ENCODE assay signal across 20 cellular contexts in genomic region chr20:64095927-64096326, GRCh38. TPM values are rescaled to one million over a fixed set of nuclear protein-coding genes. Genes with fewer than 3 reads are reported as not detected.
"Had no signal": no experiment of that assay in that cellular context is flagged by ENCODE, and none has a peak within 500 bp of the region (broad histone marks: within the 10 kb centered on the region; RNA-seq: fewer than 3 reads in every experiment).

No MANE protein-coding gene starts in this region.

- H3K4me2 ChIP-seq: smooth muscle cell had no signal

- H3K9me3 ChIP-seq: esophagus squamous epithelium, mucosa of descending colon, ovary, testis had no signal

- H3K27ac Mint-ChIP-seq: activated CD4-positive, alpha-beta T cell treated with anti-CD3 and anti-CD28 coated beads, Interleukin-2, amount 10 ng/mL, durations not matched to agents 24 days and 14 days; activated naive CD8-positive, alpha-beta T cell treated with anti-CD3 and anti-CD28 coated beads, Interleukin-2, amount 10 ng/mL, durations not matched to agents 7 days and 5 days; dendritic cell treated with granulocyte-macrophage colony-stimulating factor and Interleukin-4, amounts not matched to agents 40 ng/mL and 50 ng/mL, for 4 days; naive B cell; type B pancreatic cell had no signal

- H3K9me3 Mint-ChIP-seq: type B pancreatic cell had no signal

- H3K36me3 ChIP-seq: cardiac muscle cell, esophagus squamous epithelium, ovary had no signal

- H3K4me1 ChIP-seq: testis had no signal

- H3K4me1 Mint-ChIP-seq: activated CD4-positive, alpha-beta T cell treated with anti-CD3 and anti-CD28 coated beads, Interleukin-2, amount 10 ng/mL, durations not matched to agents 24 days and 14 days had no signal

- ATAC-seq: mucosa of descending colon, sciatic nerve had no signal

- H3K4me3 ChIP-seq: cardiac muscle cell, esophagus squamous epithelium, mucosa of descending colon, ovary, smooth muscle cell, testis had no signal

- H3K27me3 Mint-ChIP-seq: naive B cell had no signal

- H3K27ac ChIP-seq: cardiac muscle cell, esophagus squamous epithelium, ovary, testis had no signal

- DNase-seq: activated CD4-positive, alpha-beta T cell treated with anti-CD3 and anti-CD28 coated beads, Interleukin-2, amount 10 ng/mL, durations not matched to agents 24 days and 14 days; activated CD4-positive, CD25-positive, alpha-beta regulatory T cell; activated naive CD8-positive, alpha-beta T cell treated with anti-CD3 and anti-CD28 coated beads, Interleukin-2, amount 10 ng/mL, durations not matched to agents 7 days and 5 days; amygdala; effector CD8-positive, alpha-beta T cell; esophagus squamous epithelium; mesenchymal stem cell; mucosa of descending colon; naive B cell; ovary; stimulated activated CD4-positive, alpha-beta T cell treated with anti-CD3 and anti-CD28 coated beads, Interleukin-4, amount 100 ng/mL, for 1 hour; testis had no signal

- H3K36me3 Mint-ChIP-seq: type B pancreatic cell had no signal

- H3K27me3 ChIP-seq: ovary, testis had no signal

- H3K4me3 Mint-ChIP-seq: activated CD4-positive, alpha-beta T cell treated with anti-CD3 and anti-CD28 coated beads, Interleukin-2, amount 10 ng/mL, durations not matched to agents 24 days and 14 days; activated naive CD8-positive, alpha-beta T cell treated with anti-CD3 and anti-CD28 coated beads, Interleukin-2, amount 10 ng/mL, durations not matched to agents 7 days and 5 days; dendritic cell treated with granulocyte-macrophage colony-stimulating factor and Interleukin-4, amounts not matched to agents 40 ng/mL and 50 ng/mL, for 4 days; naive B cell; type B pancreatic cell had no signal

RNA-seq across cellular contexts. Expression of gene NPBWR2, which starts 11.4 kb away (rescaled TPM):
- total RNA-seq: activated CD4-positive, alpha-beta T cell treated with anti-CD3 and anti-CD28 coated beads, Interleukin-2, amount 10 ng/mL, durations not matched to agents 24 days and 14 days; activated naive CD8-positive, alpha-beta T cell treated with anti-CD3 and anti-CD28 coated beads, Interleukin-2, amount 10 ng/mL, durations not matched to agents 7 days and 5 days; cardiac muscle cell; chondrocyte; esophagus squamous epithelium; glomerular endothelial cell; liver; mucosa of descending colon; ovary; sciatic nerve; smooth muscle cell had no signal

RNA-seq across cellular contexts. Expression of gene LKAAEAR1, which starts 11.7 kb away (rescaled TPM):
- total RNA-seq: esophagus squamous epithelium, liver, mucosa of descending colon, sciatic nerve, smooth muscle cell had no signal
